In the genomic region with DNA sequence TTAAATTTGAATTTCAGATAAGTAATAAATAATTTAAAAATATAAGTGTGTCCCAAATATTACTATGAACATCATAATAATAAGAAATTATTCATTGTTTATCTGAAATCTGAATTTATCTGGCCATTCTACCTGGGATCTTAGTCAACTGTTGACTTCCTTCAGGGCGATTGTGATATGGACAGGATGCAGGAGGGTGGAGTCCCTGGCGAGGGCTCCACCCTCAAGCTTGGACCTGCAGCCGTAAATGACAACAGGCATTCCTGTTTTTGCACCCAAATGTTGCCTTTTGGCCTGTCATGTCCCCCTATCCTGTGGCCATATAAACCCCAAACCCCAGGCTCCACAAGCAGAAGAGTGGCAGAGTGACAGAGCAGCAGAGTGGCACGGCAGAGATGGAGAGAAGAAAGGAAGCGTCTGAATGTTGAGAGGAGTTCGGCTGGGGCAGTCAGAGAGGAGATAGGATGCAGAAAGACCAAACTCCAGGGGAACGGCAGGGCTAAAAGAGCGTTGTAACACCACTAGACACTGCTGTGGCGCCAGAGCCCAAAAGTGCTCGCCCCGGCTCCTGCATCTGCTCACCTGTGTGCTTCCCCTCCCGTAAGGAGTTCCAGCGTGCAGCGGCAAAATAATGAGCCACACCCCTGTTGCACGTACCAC, we compare ENCODE assay signal across 11 cellular contexts. TPM values are rescaled to one million over a fixed set of nuclear protein-coding genes. Genes with fewer than 3 reads are reported as not detected.
DNase-seq lines count a peak whose midpoint lies in the region; ATAC-seq and TF ChIP-seq lines count a peak whose summit lies in the region.
"Had no signal": no experiment of that assay in that cellular context is flagged by ENCODE, and none has a peak within 500 bp of the region (broad histone marks: within the 10 kb centered on the region; RNA-seq: fewer than 3 reads in every experiment).

No MANE protein-coding gene starts in this region.

- no peak overlapping the region for H3K4ac ChIP-seq in neuronal stem cell (ENCODE audit: low read length)

- H3K27ac Mint-ChIP-seq in Caco-2 (ENCODE audit: unreplicated experiment) = peak overlapping the region; percentile 12
- no peak overlapping the region; the same call in 1 of the 2 replicates for H3K27ac Mint-ChIP-seq in HFFc6
- no peak overlapping the region for H3K27ac Mint-ChIP-seq in glutamatergic neuron (ENCODE audit: unreplicated experiment)
- no peak overlapping the region for H3K27ac Mint-ChIP-seq in type B pancreatic cell

- H3K9ac ChIP-seq in mammary epithelial cell (ENCODE audit: insufficient read depth, low read length) = peak overlapping the region; percentile 7
- no peak overlapping the region for H3K9ac ChIP-seq in neuronal stem cell (ENCODE audit: low read depth, low read length, poor library complexity)

- H3K4me1 Mint-ChIP-seq in Caco-2 (ENCODE audit: low read depth, unreplicated experiment) (peaks cover 18% of the 10 kb centered on the region), HFFc6 (ENCODE audit: low read depth) (peaks cover 26% of the 10 kb centered on the region), glutamatergic neuron (ENCODE audit: low read depth, unreplicated experiment) (no peaks in the 10 kb centered on the region), type B pancreatic cell (ENCODE audit: unreplicated experiment) (no peaks in the 10 kb centered on the region)

- H2BK15ac ChIP-seq in neuronal stem cell (ENCODE audit: low read length) = no peak overlapping the region

- H3K36me3 Mint-ChIP-seq in Caco-2 (ENCODE audit: insufficient read depth, unreplicated experiment) = no peaks in the 10 kb centered on the region
- no peaks in the 10 kb centered on the region for H3K36me3 Mint-ChIP-seq in HFFc6 (ENCODE audit: low read depth)
- H3K36me3 Mint-ChIP-seq in glutamatergic neuron (ENCODE audit: unreplicated experiment) = no peaks in the 10 kb centered on the region
- no peaks in the 10 kb centered on the region for H3K36me3 Mint-ChIP-seq in type B pancreatic cell

- WGBS in mammary epithelial cell (ENCODE audit: low coverage, missing lambda C conversion rate) = 44% methylated on average over 14 of the region's 15 CpGs
- no CpG with 5 or more reads among the region's 15 CpGs for WGBS in neuronal stem cell (ENCODE audit: extremely low coverage in 2 of 2, insufficient read length in 2 of 2, insufficient replicate concordance in 1 of 2), 2 donors

- in situ Hi-C loops in mammary epithelial cell (cut with MboI; ENCODE audit: low sequenced_read_pairs in 2 of 2) = no loop called here

- dilution Hi-C loops in mammary epithelial cell (cut with HindIII; ENCODE audit: low sequenced_read_pairs) = no loop called here

- H3K23ac ChIP-seq in neuronal stem cell (ENCODE audit: low read depth, low read length, poor library complexity) = no peak overlapping the region

- no peaks in the 10 kb centered on the region for H3K9me3 ChIP-seq in Caco-2
- no peaks in the 10 kb centered on the region for H3K9me3 ChIP-seq in mammary epithelial cell (replicated peaks; ENCODE audit: insufficient read depth, low read length)
- H3K9me3 ChIP-seq in neuronal stem cell (replicated peaks in 1 of 2; ENCODE audit: control insufficient read depth in 2 of 2, insufficient read depth in 1 of 2, low read depth in 1 of 2, low read length in 2 of 2) = no peaks in the 10 kb centered on the region
- H3K9me3 ChIP-seq: esophagus squamous epithelium had no signal

- intact Hi-C loops in Caco-2 (cut with micrococcal nuclease; ENCODE audit: unreplicated experiment) = no loop called here
- intact Hi-C loops in mammary epithelial cell (cut with micrococcal nuclease) = loop anchor here (1.0 to 5.0 kb wide), 3 partner anchors 151 to 271 kb away; a partner anchor contains a TSS

- H4K8ac ChIP-seq in neuronal stem cell (ENCODE audit: low read depth, low read length) = no peak overlapping the region

- POLR2A ChIA-PET in Caco-2 (lab: Charles Lee) = no interaction called here

- H2AK5ac ChIP-seq in neuronal stem cell (ENCODE audit: low read depth, low read length) = no peak overlapping the region

- H3K27ac ChIP-seq in mammary epithelial cell (ENCODE audit: insufficient read depth, low read depth, low read length) (no peak overlapping the region), neuronal stem cell (replicated peaks; ENCODE audit: low read length) (no peak overlapping the region)
- H3K27ac ChIP-seq: esophagus squamous epithelium had no signal

- H3K4me2 ChIP-seq in mammary epithelial cell (ENCODE audit: insufficient read depth, low read depth, low read length) (peak overlapping the region; percentile 65), neuronal stem cell (ENCODE audit: insufficient read depth, low read length, poor library complexity, severe bottlenecking) (no peak overlapping the region)

- H2BK5ac ChIP-seq in neuronal stem cell (ENCODE audit: low read length) = no peak overlapping the region

- TF ChIP-seq CTCF in Caco-2 (IDR thresholded peaks at IDR 0.05; ENCODE audit: insufficient read depth in 1 of 2, low read depth in 1 of 2, low read length in 1 of 2, severe bottlenecking in 1 of 2, unreplicated experiment in 1 of 2) (no peak), HFFc6 (IDR thresholded peaks at IDR 0.05) (no peak), mammary epithelial cell (conservative IDR thresholded peaks at IDR 0.05 in 1 of 2, IDR thresholded peaks at IDR 0.05 in 1 of 2; ENCODE audit: extremely low read depth in 1 of 2, insufficient read depth in 1 of 2, low read depth in 1 of 2, low read length in 2 of 2) (no peak), glutamatergic neuron (IDR thresholded peaks at IDR 0.05; ENCODE audit: partially characterized antibody, unreplicated experiment) (no peak), type B pancreatic cell (conservative IDR thresholded peaks at IDR 0.05) (no peak)

- peaks cover 8% of the 10 kb centered on the region; the same call in 1 of the 2 replicates for H3K4me1 ChIP-seq in Caco-2
- H3K4me1 ChIP-seq in mammary epithelial cell (ENCODE audit: insufficient read depth, low read length) = peaks cover 3% of the 10 kb centered on the region
- no peaks in the 10 kb centered on the region for H3K4me1 ChIP-seq in neuronal stem cell (ENCODE audit: control insufficient read depth in 2 of 2, insufficient read depth in 1 of 2, low read depth in 1 of 2, low read length in 2 of 2)

- H2BK12ac ChIP-seq in neuronal stem cell (ENCODE audit: low read length) = no peak overlapping the region

- no peaks in the 10 kb centered on the region for H3K79me1 ChIP-seq in neuronal stem cell (ENCODE audit: low read depth, low read length)

- H4K91ac ChIP-seq in neuronal stem cell (ENCODE audit: low read depth, low read length, poor library complexity) = no peak overlapping the region

- no peaks in the 10 kb centered on the region for H3K79me2 ChIP-seq in mammary epithelial cell (ENCODE audit: insufficient read depth, low read length)

- ATAC-seq in GM19035 (IDR thresholded peaks at IDR 0.05; ENCODE audit: unreplicated experiment) = no peak

- H3K27me3 ChIP-seq in Caco-2 (replicated peaks; ENCODE audit: control insufficient read depth, insufficient read depth, low read length) (no peaks in the 10 kb centered on the region), mammary epithelial cell (ENCODE audit: insufficient read depth, low read length) (no peaks in the 10 kb centered on the region), neuronal stem cell (ENCODE audit: control insufficient read depth in 3 of 3, insufficient read depth in 3 of 3, low read depth in 1 of 3, low read length in 3 of 3) (no peaks in the 10 kb centered on the region)
- H3K27me3 ChIP-seq: esophagus squamous epithelium had no signal

- no peak overlapping the region for H3K14ac ChIP-seq in neuronal stem cell (ENCODE audit: low read length)

- H2BK120ac ChIP-seq in neuronal stem cell (ENCODE audit: low read depth, low read length) = no peak overlapping the region

- H4K20me1 ChIP-seq in mammary epithelial cell (ENCODE audit: insufficient read depth, low read length) = no peaks in the 10 kb centered on the region

- peak overlapping the region; percentile 72 for H3K18ac ChIP-seq in neuronal stem cell (ENCODE audit: low read length)

- BruUV-seq in Caco-2 (replicated peaks; lab: Mats Ljungman, UMichigan) = no TSS peak
- BruUV-seq in mammary epithelial cell (replicated peaks; lab: Mats Ljungman, UMichigan) = no TSS peak

- DNase-seq in Caco-2 (no peak), HFFc6 (no peak), mammary epithelial cell (peak; percentile 25), neuronal stem cell (ENCODE audit: low spot score) (no peak), glutamatergic neuron (no peak), type B pancreatic cell (ENCODE audit: extremely low spot score, unreplicated experiment) (no peak)
- DNase-seq in effector CD8-positive, alpha-beta T cell (lab: John Stamatoyannopoulos, UW) = no peak
- DNase-seq: esophagus squamous epithelium, Karpas-422, Right ventricle myocardium superior had no signal

- H3K9me3 Mint-ChIP-seq in Caco-2 (ENCODE audit: unreplicated experiment) (no peaks in the 10 kb centered on the region), HFFc6 (no peaks in the 10 kb centered on the region), glutamatergic neuron (ENCODE audit: unreplicated experiment) (no peaks in the 10 kb centered on the region), type B pancreatic cell (no peaks in the 10 kb centered on the region)

- no peaks in the 10 kb centered on the region for H3K36me3 ChIP-seq in Caco-2 (ENCODE audit: control insufficient read depth, insufficient read depth, low read length)
- no peaks in the 10 kb centered on the region for H3K36me3 ChIP-seq in mammary epithelial cell (ENCODE audit: insufficient read depth, low read length)
- H3K36me3 ChIP-seq in neuronal stem cell (replicated peaks in 1 of 2; ENCODE audit: control insufficient read depth in 2 of 2, insufficient read depth in 2 of 2, low read length in 2 of 2) = no peaks in the 10 kb centered on the region
- H3K36me3 ChIP-seq: esophagus squamous epithelium had no signal

- no peak overlapping the region for H3K4me3 Mint-ChIP-seq in Caco-2 (ENCODE audit: unreplicated experiment)
- H3K4me3 Mint-ChIP-seq in HFFc6 = peak overlapping the region; percentile 73
- no peak overlapping the region for H3K4me3 Mint-ChIP-seq in glutamatergic neuron (ENCODE audit: unreplicated experiment)
- H3K4me3 Mint-ChIP-seq in type B pancreatic cell = no peak overlapping the region

- H3K27me3 Mint-ChIP-seq in Caco-2 (ENCODE audit: insufficient read depth, unreplicated experiment) (no peaks in the 10 kb centered on the region), HFFc6 (ENCODE audit: insufficient read depth) (no peaks in the 10 kb centered on the region), glutamatergic neuron (ENCODE audit: unreplicated experiment) (no peaks in the 10 kb centered on the region), type B pancreatic cell (no peaks in the 10 kb centered on the region)

- H2AFZ ChIP-seq in mammary epithelial cell (ENCODE audit: low read depth, low read length) (peak overlapping the region; percentile 94), neuronal stem cell (ENCODE audit: low read length) (no peak overlapping the region)

- CTCF ChIA-PET in Caco-2 (lab: Charles Lee) = no interaction called here
- CTCF ChIA-PET in mammary epithelial cell (lab: Charles Lee; ENCODE audit: low non-redundant PET) = interaction anchor here (0.8 kb wide), 1 partner anchor 69 kb away, joined by 4 read pairs; no protein-coding TSS in a partner anchor

- H3K4me3 ChIP-seq in Caco-2 (ENCODE audit: low read depth, low read length) = no peak overlapping the region
- H3K4me3 ChIP-seq in mammary epithelial cell (replicated peaks in 1 of 3; ENCODE audit: insufficient read depth in 1 of 3, low read depth in 2 of 3, low read length in 3 of 3) = peak overlapping the region; percentile 12 to 36 (median 21)
- no peak overlapping the region for H3K4me3 ChIP-seq in neuronal stem cell (ENCODE audit: low read length in 2 of 2)

RNA-seq across cellular contexts. Expression of a gene that starts 39.4 kb away (rescaled TPM):
- total RNA-seq in Caco-2 (2022) (63.0 and 67.1 TPM in 2 replicates), mammary epithelial cell (10 to 100 TPM; 14.4 to 22.0 TPM), glutamatergic neuron (ENCODE audit: unreplicated experiment) (56.6 TPM), type B pancreatic cell (ENCODE audit: low replicate concordance) (50.9 and 67.4 TPM in 2 replicates)
- 10 to 100 TPM; 59.5 to 70.4 (median 63.8) TPM for total RNA-seq in HFFc6 (2021; fragmentation: NEBNext Ultra II Directional; extraction: Animal tissue kit (Norgen Biotek cat#: 25700))
- 12.7 TPM for polyA plus RNA-seq in mammary epithelial cell
- 63.8 TPM for polyA minus RNA-seq in mammary epithelial cell
- polyA plus RNA-seq in neuronal stem cell (2013, experiment 1 of 2) = 52.4 TPM
- polyA plus RNA-seq in neuronal stem cell (2013, experiment 2 of 2) = 53.4 TPM

Comparison
In these comparisons a context has a peak if more than half of its experiments do, and no peak if none do; other contexts are left out.
1. H3K4me3 ChIP-seq: peak in mammary epithelial cell (3 of 3); none in Caco-2 (single experiment) and neuronal stem cell (0 of 2).